Comparison of ENCODE assay signal across 1 cellular context in the genomic region with DNA sequence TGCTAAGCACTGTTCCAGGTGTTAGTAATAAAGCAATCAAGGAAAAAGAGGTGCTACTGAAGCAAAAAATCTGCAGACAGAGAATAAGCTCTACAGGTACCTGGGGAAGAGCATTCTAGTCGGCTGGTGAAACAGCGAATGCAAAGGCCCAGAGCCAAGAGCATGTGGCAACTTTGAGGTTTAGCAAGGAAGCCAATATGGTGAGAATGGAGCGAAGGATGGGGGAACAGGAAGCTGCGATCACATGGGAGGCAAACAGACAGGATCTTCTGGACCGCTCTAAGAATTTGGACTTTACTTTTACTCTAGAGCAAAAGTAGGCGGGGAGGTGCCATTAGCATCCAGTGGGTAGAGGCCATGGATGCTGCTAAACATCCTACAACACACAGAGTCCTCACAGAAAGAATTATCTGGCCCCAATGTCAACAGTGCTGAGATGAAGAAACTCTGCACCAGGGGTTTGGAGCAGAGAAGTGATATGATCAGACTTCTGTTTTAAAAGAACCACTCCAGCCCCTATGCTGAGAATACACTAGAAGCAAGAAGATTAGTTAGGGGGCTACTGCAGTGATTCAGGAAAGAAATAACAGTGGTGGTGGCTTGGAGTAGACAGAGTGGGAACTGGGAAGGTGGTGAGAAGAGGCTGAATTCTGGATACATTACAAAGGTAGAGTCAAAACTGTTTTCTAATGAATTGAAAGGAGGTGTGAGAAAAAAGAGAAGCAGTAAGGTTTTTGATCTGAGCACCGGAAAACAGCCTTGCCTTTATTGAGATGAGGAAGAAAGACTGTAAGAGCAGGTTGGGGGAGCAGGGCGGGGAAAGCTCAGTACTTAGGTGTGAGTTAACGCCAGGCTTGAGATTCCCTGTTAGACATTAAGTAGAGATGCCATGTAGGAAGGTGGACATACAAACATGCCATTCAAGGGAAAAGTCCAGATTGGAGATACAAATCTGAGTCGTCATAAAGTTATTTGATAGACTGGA.
TF ChIP-seq lines count a peak whose summit lies in the region.

No MANE protein-coding gene starts in this region.

TF ChIP-seq in HepG2, 621 proteins besides CTCF, POLR2A, EP300 and RAD21:
- TF ChIP-seq SAP130 (CRISPR knock-in tag; IDR thresholded peaks at IDR 0.05; ENCODE audit: low read depth), result no peak
- TF ChIP-seq ELF1 (CRISPR knock-in tag; IDR thresholded peaks at IDR 0.05), result no peak
- TF ChIP-seq ZNF468 (CRISPR knock-in tag; IDR thresholded peaks at IDR 0.05), result no peak
- no peak for TF ChIP-seq SMARCC2 (IDR thresholded peaks at IDR 0.05)
- TF ChIP-seq, protein P1, sequence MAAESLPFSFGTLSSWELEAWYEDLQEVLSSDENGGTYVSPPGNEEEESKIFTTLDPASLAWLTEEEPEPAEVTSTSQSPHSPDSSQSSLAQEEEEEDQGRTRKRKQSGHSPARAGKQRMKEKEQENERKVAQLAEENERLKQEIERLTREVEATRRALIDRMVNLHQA (CRISPR knock-in tag; IDR thresholded peaks at IDR 0.05), result no peak
- TF ChIP-seq ZNF20 (CRISPR knock-in tag; IDR thresholded peaks at IDR 0.05), result no peak
- TF ChIP-seq ZFP82 (CRISPR knock-in tag; IDR thresholded peaks at IDR 0.05; ENCODE audit: borderline replicate concordance), result no peak
- TF ChIP-seq, protein P2, sequence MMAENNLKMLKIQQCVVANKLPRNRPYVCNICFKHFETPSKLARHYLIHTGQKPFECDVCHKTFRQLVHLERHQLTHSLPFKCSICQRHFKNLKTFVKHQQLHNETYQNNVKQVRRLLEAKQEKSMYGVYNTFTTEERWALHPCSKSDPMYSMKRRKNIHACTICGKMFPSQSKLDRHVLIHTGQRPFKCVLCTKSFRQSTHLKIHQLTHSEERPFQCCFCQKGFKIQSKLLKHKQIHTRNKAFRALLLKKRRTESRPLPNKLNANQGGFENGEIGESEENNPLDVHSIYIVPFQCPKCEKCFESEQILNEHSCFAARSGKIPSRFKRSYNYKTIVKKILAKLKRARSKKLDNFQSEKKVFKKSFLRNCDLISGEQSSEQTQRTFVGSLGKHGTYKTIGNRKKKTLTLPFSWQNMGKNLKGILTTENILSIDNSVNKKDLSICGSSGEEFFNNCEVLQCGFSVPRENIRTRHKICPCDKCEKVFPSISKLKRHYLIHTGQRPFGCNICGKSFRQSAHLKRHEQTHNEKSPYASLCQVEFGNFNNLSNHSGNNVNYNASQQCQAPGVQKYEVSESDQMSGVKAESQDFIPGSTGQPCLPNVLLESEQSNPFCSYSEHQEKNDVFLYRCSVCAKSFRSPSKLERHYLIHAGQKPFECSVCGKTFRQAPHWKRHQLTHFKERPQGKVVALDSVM (CRISPR knock-in tag; IDR thresholded peaks at IDR 0.05), result no peak
- TF ChIP-seq, protein P3, sequence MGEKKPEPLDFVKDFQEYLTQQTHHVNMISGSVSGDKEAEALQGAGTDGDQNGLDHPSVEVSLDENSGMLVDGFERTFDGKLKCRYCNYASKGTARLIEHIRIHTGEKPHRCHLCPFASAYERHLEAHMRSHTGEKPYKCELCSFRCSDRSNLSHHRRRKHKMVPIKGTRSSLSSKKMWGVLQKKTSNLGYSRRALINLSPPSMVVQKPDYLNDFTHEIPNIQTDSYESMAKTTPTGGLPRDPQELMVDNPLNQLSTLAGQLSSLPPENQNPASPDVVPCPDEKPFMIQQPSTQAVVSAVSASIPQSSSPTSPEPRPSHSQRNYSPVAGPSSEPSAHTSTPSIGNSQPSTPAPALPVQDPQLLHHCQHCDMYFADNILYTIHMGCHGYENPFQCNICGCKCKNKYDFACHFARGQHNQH (CRISPR knock-in tag; IDR thresholded peaks at IDR 0.05), result no peak
- no peak for TF ChIP-seq ZZZ3 (CRISPR knock-in tag; IDR thresholded peaks at IDR 0.05; ENCODE audit: borderline replicate concordance)
- TF ChIP-seq ZNF317 (CRISPR knock-in tag; IDR thresholded peaks at IDR 0.05), result peak; percentile 11; the same call in 1 of the 2 replicates
- TF ChIP-seq, protein P4, sequence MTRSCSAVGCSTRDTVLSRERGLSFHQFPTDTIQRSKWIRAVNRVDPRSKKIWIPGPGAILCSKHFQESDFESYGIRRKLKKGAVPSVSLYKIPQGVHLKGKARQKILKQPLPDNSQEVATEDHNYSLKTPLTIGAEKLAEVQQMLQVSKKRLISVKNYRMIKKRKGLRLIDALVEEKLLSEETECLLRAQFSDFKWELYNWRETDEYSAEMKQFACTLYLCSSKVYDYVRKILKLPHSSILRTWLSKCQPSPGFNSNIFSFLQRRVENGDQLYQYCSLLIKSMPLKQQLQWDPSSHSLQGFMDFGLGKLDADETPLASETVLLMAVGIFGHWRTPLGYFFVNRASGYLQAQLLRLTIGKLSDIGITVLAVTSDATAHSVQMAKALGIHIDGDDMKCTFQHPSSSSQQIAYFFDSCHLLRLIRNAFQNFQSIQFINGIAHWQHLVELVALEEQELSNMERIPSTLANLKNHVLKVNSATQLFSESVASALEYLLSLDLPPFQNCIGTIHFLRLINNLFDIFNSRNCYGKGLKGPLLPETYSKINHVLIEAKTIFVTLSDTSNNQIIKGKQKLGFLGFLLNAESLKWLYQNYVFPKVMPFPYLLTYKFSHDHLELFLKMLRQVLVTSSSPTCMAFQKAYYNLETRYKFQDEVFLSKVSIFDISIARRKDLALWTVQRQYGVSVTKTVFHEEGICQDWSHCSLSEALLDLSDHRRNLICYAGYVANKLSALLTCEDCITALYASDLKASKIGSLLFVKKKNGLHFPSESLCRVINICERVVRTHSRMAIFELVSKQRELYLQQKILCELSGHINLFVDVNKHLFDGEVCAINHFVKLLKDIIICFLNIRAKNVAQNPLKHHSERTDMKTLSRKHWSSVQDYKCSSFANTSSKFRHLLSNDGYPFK (CRISPR knock-in tag; IDR thresholded peaks at IDR 0.05; ENCODE audit: borderline replicate concordance), result no peak
- TF ChIP-seq NONO (IDR thresholded peaks at IDR 0.05), result no peak
- no peak for TF ChIP-seq NONO (CRISPR knock-in tag; conservative IDR thresholded peaks at IDR 0.05)
- TF ChIP-seq, protein P5, sequence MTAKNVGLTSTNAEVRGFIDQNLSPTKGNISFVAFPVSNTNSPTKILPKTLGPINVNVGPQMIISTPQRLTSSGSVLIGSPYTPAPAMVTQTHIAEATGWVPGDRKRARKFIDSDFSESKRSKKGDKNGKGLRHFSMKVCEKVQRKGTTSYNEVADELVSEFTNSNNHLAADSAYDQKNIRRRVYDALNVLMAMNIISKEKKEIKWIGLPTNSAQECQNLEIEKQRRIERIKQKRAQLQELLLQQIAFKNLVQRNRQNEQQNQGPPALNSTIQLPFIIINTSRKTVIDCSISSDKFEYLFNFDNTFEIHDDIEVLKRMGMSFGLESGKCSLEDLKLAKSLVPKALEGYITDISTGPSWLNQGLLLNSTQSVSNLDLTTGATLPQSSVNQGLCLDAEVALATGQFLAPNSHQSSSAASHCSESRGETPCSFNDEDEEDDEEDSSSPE (CRISPR knock-in tag; IDR thresholded peaks at IDR 0.05), result 0 out of 2 replicates have a peak, but pooled peaks have one; percentile 11
- no peak for TF ChIP-seq NR2C2 (CRISPR knock-in tag; IDR thresholded peaks at IDR 0.05; ENCODE audit: borderline replicate concordance)
- no peak for TF ChIP-seq ZNF225 (CRISPR knock-in tag; IDR thresholded peaks at IDR 0.05)
- TF ChIP-seq POGZ (CRISPR knock-in tag; IDR thresholded peaks at IDR 0.05), result no peak
